11 cellular contexts compared by ENCODE assay signal in genomic region chr1:208047476-208047934, GRCh38.
DNase-seq lines count a peak whose midpoint lies in the region; ATAC-seq and TF ChIP-seq lines count a peak whose summit lies in the region.
"Had no signal": no experiment of that assay in that cellular context is flagged by ENCODE, and none has a peak within 500 bp of the region (broad histone marks: within the 10 kb centered on the region; RNA-seq: fewer than 3 reads in every experiment).

No MANE protein-coding gene starts in this region.

- intact Hi-C loops in tibial artery (cut with DNase I; ENCODE audit: low total_unique reads), result no loop called here

- peaks cover 28% of the 10 kb centered on the region for H3K36me3 ChIP-seq in muscle layer of colon (ENCODE audit: insufficient read depth, low read length)
- H3K36me3 ChIP-seq in tibial artery, result peaks cover 44 to 62% (median 55%) of the 10 kb centered on the region in 3 donors

- ATAC-seq in HG03439 (IDR thresholded peaks at IDR 0.05; ENCODE audit: unreplicated experiment), result no peak
- ATAC-seq: Panc1 had no signal

- DNase-seq in astrocyte of the spinal cord (ENCODE audit: low read depth, low spot score) (peak; percentile 54), fibroblast of the conjunctiva (ENCODE audit: low read depth) (peak; percentile 90), tibial artery (peak; percentile 96 to 97), NCI-H2227 treated with DMSO at 0.1 percent for 48 hours (lab: John Stamatoyannopoulos, UW) (no peak), NOMO-1 treated with dmso at 0.1 percent for 144 hours (lab: John Stamatoyannopoulos, UW; ENCODE audit: unreplicated experiment) (no peak)
- no peak for DNase-seq in stimulated activated CD8-positive, alpha-beta memory T cell treated with anti-CD3 and anti-CD28 coated beads, Interleukin-4, amount 100 ng/mL, for 48 hours
- DNase-seq: HCEC 1CT, NCI-H1436 treated with DMSO at 0.1 percent for 48 hours had no signal

- H3K9ac ChIP-seq in muscle layer of colon (ENCODE audit: low read length), result no peak overlapping the region

- in situ Hi-C loops in astrocyte of the spinal cord (cut with HindIII; ENCODE audit: low sequenced_read_pairs), result no loop called here

- peaks cover 14% of the 10 kb centered on the region for H3K4me1 ChIP-seq in muscle layer of colon (ENCODE audit: insufficient read depth, low read length)
- peaks cover 5 to 41% (median 30%) of the 10 kb centered on the region in 4 donors for H3K4me1 ChIP-seq in tibial artery

- no peak for TF ChIP-seq CTCF in astrocyte of the spinal cord (IDR thresholded peaks at IDR 0.05; ENCODE audit: low read depth, low read length)
- no peak for TF ChIP-seq CTCF in tibial artery (IDR thresholded peaks at IDR 0.05)

- H3K4me3 ChIP-seq in astrocyte of the spinal cord (ENCODE audit: low read depth, low read length), result no peak overlapping the region
- H3K4me3 ChIP-seq in muscle layer of colon (ENCODE audit: low read depth in 1 of 2, low read length in 2 of 2), result no peak overlapping the region
- H3K4me3 ChIP-seq in tibial artery, result no peak overlapping the region

- H3K27ac ChIP-seq in muscle layer of colon (ENCODE audit: low read depth, low read length), result peak overlapping the region; percentile 63
- peak overlapping the region; percentile 75 to 87 for H3K27ac ChIP-seq in tibial artery

- H3K27me3 ChIP-seq in muscle layer of colon (ENCODE audit: control insufficient read depth in 1 of 2, insufficient read depth in 2 of 2, low read length in 2 of 2), result no peaks in the 10 kb centered on the region
- no peaks in the 10 kb centered on the region for H3K27me3 ChIP-seq in tibial artery

- no peaks in the 10 kb centered on the region for H3K9me3 ChIP-seq in muscle layer of colon (ENCODE audit: low read length)
- no peaks in the 10 kb centered on the region for H3K9me3 ChIP-seq in tibial artery

Comparison
In these comparisons a context has a peak if more than half of its experiments do, and no peak if none do; other contexts are left out.
1. DNase-seq: peak in astrocyte of the spinal cord (single experiment), fibroblast of the conjunctiva (single experiment) and tibial artery (2 of 2); none in NCI-H2227 treated with DMSO at 0.1 percent for 48 hours (single experiment), stimulated activated CD8-positive, alpha-beta memory T cell treated with anti-CD3 and anti-CD28 coated beads, Interleukin-4, amount 100 ng/mL, for 48 hours (single experiment) and NOMO-1 treated with dmso at 0.1 percent for 144 hours (single experiment).